ENCODE assay signal across 16 cellular contexts in the genomic region with DNA sequence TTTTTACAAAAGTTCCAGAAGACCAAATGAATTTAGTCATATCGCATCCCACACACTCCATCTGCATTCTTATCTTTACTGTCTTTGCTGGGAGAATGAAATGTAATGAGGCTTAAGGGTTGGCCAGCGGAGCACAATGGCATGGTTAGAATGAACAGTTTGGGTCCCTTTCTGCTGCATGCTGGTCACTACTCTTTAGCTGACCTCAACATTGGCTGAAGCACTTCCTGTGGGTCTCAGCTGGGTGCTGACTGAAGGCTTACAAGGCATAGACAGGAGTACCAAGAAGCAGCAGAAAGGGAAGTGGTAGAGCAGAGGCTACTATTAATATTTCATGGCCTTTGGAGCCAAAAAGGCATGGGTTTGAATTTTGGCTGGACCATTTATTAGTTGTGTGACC.
"Had no signal": no experiment of that assay in that cellular context is flagged by ENCODE, and none has a peak within 500 bp of the region (broad histone marks: within the 10 kb centered on the region; RNA-seq: fewer than 3 reads in every experiment).

No MANE protein-coding gene starts in this region.

- H3K9me3 ChIP-seq: tibial artery had no signal

- ATAC-seq: activated T-cell treated with anti-CD3 and anti-CD28 coated beads, Interleukin-2, amount 50 U/mL, for 4 hours had no signal

- H3K4me1 ChIP-seq: breast epithelium, esophagus muscularis mucosa, tibial artery had no signal

- H3K4me3 ChIP-seq: breast epithelium, esophagus muscularis mucosa, tibial artery had no signal

- DNase-seq: activated CD4-positive, alpha-beta T cell treated with anti-CD3 and anti-CD28 coated beads, Interleukin-2, amount 10 ng/mL, durations not matched to agents 7 days and 5 days; activated CD8-positive, alpha-beta memory T cell treated with anti-CD3 and anti-CD28 coated beads, Interleukin-2, amount 50 U/mL, for 4 hours; activated naive CD4-positive, alpha-beta T cell treated with anti-CD3 and anti-CD28 coated beads for 36 hours; activated T-cell treated with anti-CD3 and anti-CD28 coated beads, Interleukin-2, amount 50 U/mL, for 4 hours; aorta; cerebellar nuclear complex; cortex of kidney; left cardiac atrium; occipital lobe; stimulated activated CD4-positive, alpha-beta T cell treated with anti-CD3 and anti-CD28 coated beads, Interleukin-2, amount 100 ng/mL, for 24 hours; stimulated activated naive CD4-positive, alpha-beta T cell treated with Interleukin-2 at 50 U/mL for 16 hours; T-helper 1 cell; T-helper 9 cell; tibial artery had no signal

- H3K27ac ChIP-seq: breast epithelium, esophagus muscularis mucosa, tibial artery had no signal

- H3K36me3 ChIP-seq: breast epithelium, esophagus muscularis mucosa, tibial artery had no signal

- H3K27me3 ChIP-seq: esophagus muscularis mucosa, tibial artery had no signal
